Comparison of ENCODE assay signal across 1 cellular context in the genomic region with DNA sequence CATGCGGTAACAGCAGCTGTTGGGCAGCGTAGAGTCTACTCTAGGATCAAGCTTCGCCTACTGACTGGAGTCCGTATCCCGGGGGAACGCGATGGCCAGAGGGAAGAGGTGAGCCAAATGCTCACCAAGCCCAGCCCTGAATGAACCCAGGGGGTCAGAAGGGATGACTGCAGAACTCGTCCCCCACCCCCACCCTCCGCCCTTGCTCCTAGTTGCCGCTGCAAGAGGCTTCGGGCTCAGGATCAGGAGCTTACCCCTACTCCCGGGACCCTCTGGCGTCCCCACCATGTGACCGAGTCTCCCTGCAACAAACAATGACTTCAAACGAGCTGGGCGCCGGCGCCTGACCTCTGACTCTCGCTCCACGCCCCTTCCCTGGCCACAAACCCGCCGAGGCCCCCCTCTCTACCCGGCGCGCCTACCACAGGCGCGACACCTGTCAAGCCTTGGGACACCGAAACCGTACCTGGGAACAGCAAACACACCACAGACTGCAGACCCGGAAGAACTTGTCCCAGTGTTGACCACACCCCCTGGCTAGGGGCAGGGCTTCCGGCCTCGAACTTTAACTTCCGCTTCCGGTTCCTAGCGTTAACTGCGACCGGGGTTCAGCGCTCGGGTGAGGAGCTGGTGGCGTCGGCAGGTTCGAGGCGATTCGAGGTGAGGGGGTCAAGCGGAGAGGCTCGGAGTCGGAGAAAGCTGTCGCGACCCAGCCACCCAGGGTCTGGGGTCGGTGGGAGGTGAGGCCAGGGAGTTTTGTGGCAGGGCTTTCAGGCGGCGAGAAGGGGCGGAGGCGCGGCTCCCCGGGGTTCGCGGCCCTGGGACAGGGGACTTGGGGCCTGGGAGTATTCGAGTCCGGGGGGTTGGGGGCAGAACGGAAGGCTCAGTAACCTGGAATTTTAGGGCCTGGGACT.
TF ChIP-seq lines count a peak whose summit lies in the region.

TSS of gene UBL5 (plus strand) at position 594 of the 914 bp plus-strand sequence. CDS start 420 bp downstream, outside the sequence.

TF ChIP-seq in HepG2, 621 proteins besides CTCF, POLR2A, EP300 and RAD21 (continued from another document and continues in another):
- TF ChIP-seq, protein P1, sequence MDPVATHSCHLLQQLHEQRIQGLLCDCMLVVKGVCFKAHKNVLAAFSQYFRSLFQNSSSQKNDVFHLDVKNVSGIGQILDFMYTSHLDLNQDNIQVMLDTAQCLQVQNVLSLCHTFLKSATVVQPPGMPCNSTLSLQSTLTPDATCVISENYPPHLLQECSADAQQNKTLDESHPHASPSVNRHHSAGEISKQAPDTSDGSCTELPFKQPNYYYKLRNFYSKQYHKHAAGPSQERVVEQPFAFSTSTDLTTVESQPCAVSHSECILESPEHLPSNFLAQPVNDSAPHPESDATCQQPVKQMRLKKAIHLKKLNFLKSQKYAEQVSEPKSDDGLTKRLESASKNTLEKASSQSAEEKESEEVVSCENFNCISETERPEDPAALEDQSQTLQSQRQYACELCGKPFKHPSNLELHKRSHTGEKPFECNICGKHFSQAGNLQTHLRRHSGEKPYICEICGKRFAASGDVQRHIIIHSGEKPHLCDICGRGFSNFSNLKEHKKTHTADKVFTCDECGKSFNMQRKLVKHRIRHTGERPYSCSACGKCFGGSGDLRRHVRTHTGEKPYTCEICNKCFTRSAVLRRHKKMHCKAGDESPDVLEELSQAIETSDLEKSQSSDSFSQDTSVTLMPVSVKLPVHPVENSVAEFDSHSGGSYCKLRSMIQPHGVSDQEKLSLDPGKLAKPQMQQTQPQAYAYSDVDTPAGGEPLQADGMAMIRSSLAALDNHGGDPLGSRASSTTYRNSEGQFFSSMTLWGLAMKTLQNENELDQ (CRISPR knock-in tag; IDR thresholded peaks at IDR 0.05; ENCODE audit: borderline replicate concordance): 0 out of 2 replicates have a peak, but pooled peaks have one; percentile 14
- TF ChIP-seq JUN (CRISPR knock-in tag; IDR thresholded peaks at IDR 0.05): peak; percentile 44; the same call in 1 of the 2 replicates
- TF ChIP-seq ZNF572 (CRISPR knock-in tag; IDR thresholded peaks at IDR 0.05): no peak; the same call in 1 of the 2 replicates
- peak; percentile 97 for TF ChIP-seq GABPA (IDR thresholded peaks at IDR 0.05; ENCODE audit: low read depth, low read length)
- peak; percentile 100 for TF ChIP-seq GABPA (CRISPR knock-in tag; IDR thresholded peaks at IDR 0.05; ENCODE audit: low read depth)
- TF ChIP-seq ZFY (CRISPR knock-in tag; IDR thresholded peaks at IDR 0.05): peak; percentile 82
- TF ChIP-seq PRMT3 (CRISPR knock-in tag; IDR thresholded peaks at IDR 0.05; ENCODE audit: borderline replicate concordance, low read depth): no peak
- peak; percentile 75 for TF ChIP-seq ZGPAT (CRISPR knock-in tag; IDR thresholded peaks at IDR 0.05)
- no peak for TF ChIP-seq ZBTB14 (CRISPR knock-in tag; IDR thresholded peaks at IDR 0.05)
- TF ChIP-seq CREM (IDR thresholded peaks at IDR 0.05): peak; percentile 85
- TF ChIP-seq CREM (CRISPR knock-in tag; IDR thresholded peaks at IDR 0.05): no peak
- TF ChIP-seq, protein P2, sequence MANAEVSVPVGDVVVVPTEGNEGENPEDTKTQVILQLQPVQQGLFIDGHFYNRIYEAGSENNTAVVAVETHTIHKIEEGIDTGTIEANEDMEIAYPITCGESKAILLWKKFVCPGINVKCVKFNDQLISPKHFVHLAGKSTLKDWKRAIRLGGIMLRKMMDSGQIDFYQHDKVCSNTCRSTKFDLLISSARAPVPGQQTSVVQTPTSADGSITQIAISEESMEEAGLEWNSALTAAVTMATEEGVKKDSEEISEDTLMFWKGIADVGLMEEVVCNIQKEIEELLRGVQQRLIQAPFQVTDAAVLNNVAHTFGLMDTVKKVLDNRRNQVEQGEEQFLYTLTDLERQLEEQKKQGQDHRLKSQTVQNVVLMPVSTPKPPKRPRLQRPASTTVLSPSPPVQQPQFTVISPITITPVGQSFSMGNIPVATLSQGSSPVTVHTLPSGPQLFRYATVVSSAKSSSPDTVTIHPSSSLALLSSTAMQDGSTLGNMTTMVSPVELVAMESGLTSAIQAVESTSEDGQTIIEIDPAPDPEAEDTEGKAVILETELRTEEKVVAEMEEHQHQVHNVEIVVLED (CRISPR knock-in tag; IDR thresholded peaks at IDR 0.05; ENCODE audit: borderline replicate concordance): peak; percentile 51; the same call in 1 of the 2 replicates
- TF ChIP-seq KDM3A (CRISPR knock-in tag; IDR thresholded peaks at IDR 0.05; ENCODE audit: low read depth): 0 out of 2 replicates have a peak, but pooled peaks have one; percentile 63
- TF ChIP-seq ZSCAN29 (CRISPR knock-in tag; conservative IDR thresholded peaks at IDR 0.05): 0 out of 2 replicates have a peak, but pooled peaks have one; percentile 71
- peak; percentile 62; the same call in 1 of the 2 replicates for TF ChIP-seq ATF2 (CRISPR knock-in tag; IDR thresholded peaks at IDR 0.05)
- TF ChIP-seq YEATS2 (CRISPR knock-in tag; IDR thresholded peaks at IDR 0.05; ENCODE audit: borderline replicate concordance): peak; percentile 97
- no peak for TF ChIP-seq ATM (IDR thresholded peaks at IDR 0.05; ENCODE audit: borderline replicate concordance)
- no peak for TF ChIP-seq LBX2 (CRISPR knock-in tag; IDR thresholded peaks at IDR 0.05; ENCODE audit: borderline replicate concordance)
- 0 out of 2 replicates have a peak, but pooled peaks have one; percentile 32 for TF ChIP-seq ZNF557 (CRISPR knock-in tag; IDR thresholded peaks at IDR 0.05)
- TF ChIP-seq IRF9 (CRISPR knock-in tag; IDR thresholded peaks at IDR 0.05; ENCODE audit: borderline replicate concordance): peak; percentile 62; the same call in 1 of the 2 replicates
- peak; percentile 99 for TF ChIP-seq GABPB1 (CRISPR knock-in tag; IDR thresholded peaks at IDR 0.05)
- TF ChIP-seq, protein P3, sequence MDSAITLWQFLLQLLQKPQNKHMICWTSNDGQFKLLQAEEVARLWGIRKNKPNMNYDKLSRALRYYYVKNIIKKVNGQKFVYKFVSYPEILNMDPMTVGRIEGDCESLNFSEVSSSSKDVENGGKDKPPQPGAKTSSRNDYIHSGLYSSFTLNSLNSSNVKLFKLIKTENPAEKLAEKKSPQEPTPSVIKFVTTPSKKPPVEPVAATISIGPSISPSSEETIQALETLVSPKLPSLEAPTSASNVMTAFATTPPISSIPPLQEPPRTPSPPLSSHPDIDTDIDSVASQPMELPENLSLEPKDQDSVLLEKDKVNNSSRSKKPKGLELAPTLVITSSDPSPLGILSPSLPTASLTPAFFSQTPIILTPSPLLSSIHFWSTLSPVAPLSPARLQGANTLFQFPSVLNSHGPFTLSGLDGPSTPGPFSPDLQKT (CRISPR knock-in tag; IDR thresholded peaks at IDR 0.05; ENCODE audit: borderline replicate concordance): no peak
- no peak for TF ChIP-seq CEBPG (CRISPR knock-in tag; IDR thresholded peaks at IDR 0.05)
- peak; percentile 86; the same call in 1 of the 2 replicates for TF ChIP-seq ZNF782 (CRISPR knock-in tag; IDR thresholded peaks at IDR 0.05; ENCODE audit: borderline replicate concordance)
- peak; percentile 52; the same call in 1 of the 2 replicates for TF ChIP-seq TGIF2 (CRISPR knock-in tag; IDR thresholded peaks at IDR 0.05)
- no peak for TF ChIP-seq ZNF549 (CRISPR knock-in tag; IDR thresholded peaks at IDR 0.05)
- no peak for TF ChIP-seq PLSCR1 (CRISPR knock-in tag; IDR thresholded peaks at IDR 0.05; ENCODE audit: borderline replicate concordance)
- TF ChIP-seq, protein P4, sequence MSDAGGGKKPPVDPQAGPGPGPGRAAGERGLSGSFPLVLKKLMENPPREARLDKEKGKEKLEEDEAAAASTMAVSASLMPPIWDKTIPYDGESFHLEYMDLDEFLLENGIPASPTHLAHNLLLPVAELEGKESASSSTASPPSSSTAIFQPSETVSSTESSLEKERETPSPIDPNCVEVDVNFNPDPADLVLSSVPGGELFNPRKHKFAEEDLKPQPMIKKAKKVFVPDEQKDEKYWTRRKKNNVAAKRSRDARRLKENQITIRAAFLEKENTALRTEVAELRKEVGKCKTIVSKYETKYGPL (CRISPR knock-in tag; IDR thresholded peaks at IDR 0.05): no peak
- TF ChIP-seq TFE3 (CRISPR knock-in tag; IDR thresholded peaks at IDR 0.05): peak; percentile 76
- peak; percentile 16 for TF ChIP-seq TBL1XR1 (IDR thresholded peaks at IDR 0.05; ENCODE audit: borderline replicate concordance, low read length, partially characterized antibody)
- no peak for TF ChIP-seq ARID2 (CRISPR knock-in tag; IDR thresholded peaks at IDR 0.05; ENCODE audit: borderline replicate concordance)
- peak; percentile 98 for TF ChIP-seq GATAD1 (CRISPR knock-in tag; IDR thresholded peaks at IDR 0.05)
- no peak for TF ChIP-seq ZNF484 (CRISPR knock-in tag; IDR thresholded peaks at IDR 0.05; ENCODE audit: borderline replicate concordance, low read depth)
- no peak for TF ChIP-seq TP53 (CRISPR knock-in tag; conservative IDR thresholded peaks at IDR 0.05)
- TF ChIP-seq ZNF772 (CRISPR knock-in tag; IDR thresholded peaks at IDR 0.05): peak; percentile 35; the same call in 1 of the 2 replicates
- no peak for TF ChIP-seq BCL6 (CRISPR knock-in tag; IDR thresholded peaks at IDR 0.05)
- no peak for TF ChIP-seq KDM6A (CRISPR knock-in tag; IDR thresholded peaks at IDR 0.05; ENCODE audit: low read depth)
- peak; percentile 96 for TF ChIP-seq ELF1 (CRISPR knock-in tag; IDR thresholded peaks at IDR 0.05)
- TF ChIP-seq NRL (CRISPR knock-in tag; IDR thresholded peaks at IDR 0.05; ENCODE audit: borderline replicate concordance): peak; percentile 88
- TF ChIP-seq NFRKB (IDR thresholded peaks at IDR 0.05): no peak
- TF ChIP-seq, protein P5, sequence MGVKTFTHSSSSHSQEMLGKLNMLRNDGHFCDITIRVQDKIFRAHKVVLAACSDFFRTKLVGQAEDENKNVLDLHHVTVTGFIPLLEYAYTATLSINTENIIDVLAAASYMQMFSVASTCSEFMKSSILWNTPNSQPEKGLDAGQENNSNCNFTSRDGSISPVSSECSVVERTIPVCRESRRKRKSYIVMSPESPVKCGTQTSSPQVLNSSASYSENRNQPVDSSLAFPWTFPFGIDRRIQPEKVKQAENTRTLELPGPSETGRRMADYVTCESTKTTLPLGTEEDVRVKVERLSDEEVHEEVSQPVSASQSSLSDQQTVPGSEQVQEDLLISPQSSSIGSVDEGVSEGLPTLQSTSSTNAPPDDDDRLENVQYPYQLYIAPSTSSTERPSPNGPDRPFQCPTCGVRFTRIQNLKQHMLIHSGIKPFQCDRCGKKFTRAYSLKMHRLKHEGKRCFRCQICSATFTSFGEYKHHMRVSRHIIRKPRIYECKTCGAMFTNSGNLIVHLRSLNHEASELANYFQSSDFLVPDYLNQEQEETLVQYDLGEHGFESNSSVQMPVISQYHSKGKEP (CRISPR knock-in tag; IDR thresholded peaks at IDR 0.05): 0 out of 2 replicates have a peak, but pooled peaks have one; percentile 70
- TF ChIP-seq ZNF329 (CRISPR knock-in tag; IDR thresholded peaks at IDR 0.05; ENCODE audit: low read depth): no peak
